In genomic region chr5:1504244-1504595, GRCh38 we compare ENCODE assay signal across 15 cellular contexts.
DNase-seq lines count a peak whose midpoint lies in the region; ATAC-seq, FAIRE-seq and TF ChIP-seq lines count a peak whose summit lies in the region.
"Had no signal": no experiment of that assay in that cellular context is flagged by ENCODE, and none has a peak within 500 bp of the region (broad histone marks: within the 10 kb centered on the region; RNA-seq: fewer than 3 reads in every experiment).

No MANE protein-coding gene starts in this region.

- H3K4me3 Mint-ChIP-seq in activated naive CD4-positive, alpha-beta T cell treated with anti-CD3 and anti-CD28 coated beads, Interleukin-2, amount 50 U/mL, for 24 hours: peak overlapping the region; percentile 55
- peak overlapping the region; percentile 77 to 81 for H3K4me3 Mint-ChIP-seq in effector memory CD8-positive, alpha-beta T cell
- peak overlapping the region; percentile 53 for H3K4me3 Mint-ChIP-seq in stimulated activated effector memory CD8-positive, alpha-beta T cell treated with anti-CD3 and anti-CD28 coated beads, Interleukin-12 subunit alpha, Interleukin-12 subunit beta, amount 100 ng/mL, for 72 hours
- H3K4me3 Mint-ChIP-seq in T-helper 2 cell treated with Interferon-gamma antibody and Interleukin-4, amounts not matched to agents 5 μg/mL and 100 μg/mL, for 36 hours: no peak overlapping the region
- H3K4me3 Mint-ChIP-seq: T-helper 1 cell treated with Interleukin-12 subunit alpha and Interleukin-12 subunit beta and Interleukin-4 antibody, amounts not matched to agents 30 μg/mL and 1 μg/mL, for 36 hours had no signal

- H3K36me3 Mint-ChIP-seq in activated naive CD4-positive, alpha-beta T cell treated with anti-CD3 and anti-CD28 coated beads, Interleukin-2, amount 50 U/mL, for 24 hours: no peaks in the 10 kb centered on the region
- H3K36me3 Mint-ChIP-seq in effector memory CD8-positive, alpha-beta T cell (ENCODE audit: insufficient read depth): peaks cover 47% of the 10 kb centered on the region
- peaks cover 32% of the 10 kb centered on the region for H3K36me3 Mint-ChIP-seq in stimulated activated effector memory CD8-positive, alpha-beta T cell treated with anti-CD3 and anti-CD28 coated beads, Interleukin-12 subunit alpha, Interleukin-12 subunit beta, amount 100 ng/mL, for 72 hours
- peaks cover 4% of the 10 kb centered on the region for H3K36me3 Mint-ChIP-seq in T-helper 2 cell treated with Interferon-gamma antibody and Interleukin-4, amounts not matched to agents 5 μg/mL and 100 μg/mL, for 36 hours (ENCODE audit: low read depth)

- peak; percentile 14 for ATAC-seq in HG03354 (IDR thresholded peaks at IDR 0.05; ENCODE audit: poor library complexity, severe bottlenecking, unreplicated experiment)
- no peak for ATAC-seq in effector memory CD8-positive, alpha-beta T cell (replicated peaks)
- no peak for ATAC-seq in stimulated activated effector memory CD8-positive, alpha-beta T cell treated with anti-CD3 and anti-CD28 coated beads, Interleukin-12 subunit alpha, Interleukin-12 subunit beta, amount 100 ng/mL, for 72 hours
- ATAC-seq: activated CD4-positive, alpha-beta T cell treated with anti-CD3 and anti-CD28 coated beads for 36 hours had no signal

- DNase-seq in activated naive CD4-positive, alpha-beta T cell treated with anti-CD3 and anti-CD28 coated beads, Interleukin-2, amount 50 U/mL, for 16 hours: no peak
- no peak for DNase-seq in effector memory CD8-positive, alpha-beta T cell
- DNase-seq in stimulated activated effector memory CD8-positive, alpha-beta T cell treated with anti-CD3 and anti-CD28 coated beads, Interleukin-12 subunit alpha, Interleukin-12 subunit beta, amount 100 ng/mL, for 72 hours (ENCODE audit: low spot score in 2 of 2): no peak
- no peak for DNase-seq in T-helper 2 cell treated with Interferon-gamma antibody and Interleukin-4, amounts not matched to agents 5 μg/mL and 100 μg/mL, for 36 hours (ENCODE audit: low spot score)
- DNase-seq in D721Med (ENCODE audit: insufficient read length, low spot score): no peak
- no peak for DNase-seq in T-helper 1 cell
- DNase-seq: activated CD4-positive, alpha-beta T cell treated with anti-CD3 and anti-CD28 coated beads for 36 hours; activated naive CD8-positive, alpha-beta T cell treated with anti-CD3 and anti-CD28 coated beads, Interleukin-2, amount 10 ng/mL, durations not matched to agents 7 days and 5 days; activated T-cell treated with anti-CD3 and anti-CD28 coated beads, Interleukin-2, amount 50 U/mL, for 1 hour; foreskin melanocyte had no signal

- H3K27ac Mint-ChIP-seq in activated naive CD4-positive, alpha-beta T cell treated with anti-CD3 and anti-CD28 coated beads, Interleukin-2, amount 50 U/mL, for 24 hours: no peak overlapping the region
- peak overlapping the region; percentile 92 to 93 for H3K27ac Mint-ChIP-seq in effector memory CD8-positive, alpha-beta T cell
- peak overlapping the region; percentile 54 for H3K27ac Mint-ChIP-seq in stimulated activated effector memory CD8-positive, alpha-beta T cell treated with anti-CD3 and anti-CD28 coated beads, Interleukin-12 subunit alpha, Interleukin-12 subunit beta, amount 100 ng/mL, for 72 hours
- H3K27ac Mint-ChIP-seq in T-helper 2 cell treated with Interferon-gamma antibody and Interleukin-4, amounts not matched to agents 5 μg/mL and 100 μg/mL, for 36 hours: no peak overlapping the region
- H3K27ac Mint-ChIP-seq: activated CD4-positive, alpha-beta T cell treated with anti-CD3 and anti-CD28 coated beads for 36 hours; activated naive CD8-positive, alpha-beta T cell treated with anti-CD3 and anti-CD28 coated beads, Interleukin-2, amount 10 ng/mL, durations not matched to agents 7 days and 5 days; T-helper 1 cell treated with Interleukin-12 subunit alpha and Interleukin-12 subunit beta and Interleukin-4 antibody, amounts not matched to agents 30 μg/mL and 1 μg/mL, for 36 hours had no signal

- no peaks in the 10 kb centered on the region for H3K27me3 Mint-ChIP-seq in activated naive CD4-positive, alpha-beta T cell treated with anti-CD3 and anti-CD28 coated beads, Interleukin-2, amount 50 U/mL, for 24 hours
- H3K27me3 Mint-ChIP-seq in effector memory CD8-positive, alpha-beta T cell: no peaks in the 10 kb centered on the region
- no peaks in the 10 kb centered on the region for H3K27me3 Mint-ChIP-seq in T-helper 2 cell treated with Interferon-gamma antibody and Interleukin-4, amounts not matched to agents 5 μg/mL and 100 μg/mL, for 36 hours (ENCODE audit: low read depth)
- H3K27me3 Mint-ChIP-seq: activated CD4-positive, alpha-beta T cell treated with anti-CD3 and anti-CD28 coated beads for 36 hours; activated naive CD8-positive, alpha-beta T cell treated with anti-CD3 and anti-CD28 coated beads, Interleukin-2, amount 10 ng/mL, durations not matched to agents 7 days and 5 days had no signal

- no peak for FAIRE-seq in D721Med (lab: Jason Lieb, UNC)
- FAIRE-seq: endometrium, pancreas had no signal

- H3K4me1 Mint-ChIP-seq in activated naive CD4-positive, alpha-beta T cell treated with anti-CD3 and anti-CD28 coated beads, Interleukin-2, amount 50 U/mL, for 24 hours: peaks cover 27% of the 10 kb centered on the region
- H3K4me1 Mint-ChIP-seq in effector memory CD8-positive, alpha-beta T cell (ENCODE audit: low read depth in 2 of 2): peaks cover 62 to 69% of the 10 kb centered on the region in 2 donors
- peaks cover 69% of the 10 kb centered on the region for H3K4me1 Mint-ChIP-seq in stimulated activated effector memory CD8-positive, alpha-beta T cell treated with anti-CD3 and anti-CD28 coated beads, Interleukin-12 subunit alpha, Interleukin-12 subunit beta, amount 100 ng/mL, for 72 hours
- H3K4me1 Mint-ChIP-seq in T-helper 2 cell treated with Interferon-gamma antibody and Interleukin-4, amounts not matched to agents 5 μg/mL and 100 μg/mL, for 36 hours (ENCODE audit: low read depth): peaks cover 8% of the 10 kb centered on the region

- no peaks in the 10 kb centered on the region for H3K9me3 Mint-ChIP-seq in activated naive CD4-positive, alpha-beta T cell treated with anti-CD3 and anti-CD28 coated beads, Interleukin-2, amount 50 U/mL, for 24 hours
- H3K9me3 Mint-ChIP-seq in effector memory CD8-positive, alpha-beta T cell: no peaks in the 10 kb centered on the region
- H3K9me3 Mint-ChIP-seq in stimulated activated effector memory CD8-positive, alpha-beta T cell treated with anti-CD3 and anti-CD28 coated beads, Interleukin-12 subunit alpha, Interleukin-12 subunit beta, amount 100 ng/mL, for 72 hours: no peaks in the 10 kb centered on the region
- no peaks in the 10 kb centered on the region for H3K9me3 Mint-ChIP-seq in T-helper 2 cell treated with Interferon-gamma antibody and Interleukin-4, amounts not matched to agents 5 μg/mL and 100 μg/mL, for 36 hours
- H3K9me3 Mint-ChIP-seq: activated naive CD8-positive, alpha-beta T cell treated with anti-CD3 and anti-CD28 coated beads, Interleukin-2, amount 10 ng/mL, durations not matched to agents 7 days and 5 days; T-helper 1 cell treated with Interleukin-12 subunit alpha and Interleukin-12 subunit beta and Interleukin-4 antibody, amounts not matched to agents 30 μg/mL and 1 μg/mL, for 36 hours had no signal

- no peak for TF ChIP-seq CTCF in D721Med (IDR thresholded peaks at IDR 0.05; ENCODE audit: insufficient read depth, missing control alignments)

Comparison
In these comparisons a context has a peak if more than half of its experiments do, and no peak if none do; other contexts are left out.
1. H3K27ac Mint-ChIP-seq: peak in effector memory CD8-positive, alpha-beta T cell (2 of 2) and stimulated activated effector memory CD8-positive, alpha-beta T cell treated with anti-CD3 and anti-CD28 coated beads, Interleukin-12 subunit alpha, Interleukin-12 subunit beta, amount 100 ng/mL, for 72 hours (single experiment); none in activated naive CD4-positive, alpha-beta T cell treated with anti-CD3 and anti-CD28 coated beads, Interleukin-2, amount 50 U/mL, for 24 hours (single experiment) and T-helper 2 cell treated with Interferon-gamma antibody and Interleukin-4, amounts not matched to agents 5 μg/mL and 100 μg/mL, for 36 hours (single experiment).